32 cellular contexts compared by ENCODE assay signal in the genomic region with DNA sequence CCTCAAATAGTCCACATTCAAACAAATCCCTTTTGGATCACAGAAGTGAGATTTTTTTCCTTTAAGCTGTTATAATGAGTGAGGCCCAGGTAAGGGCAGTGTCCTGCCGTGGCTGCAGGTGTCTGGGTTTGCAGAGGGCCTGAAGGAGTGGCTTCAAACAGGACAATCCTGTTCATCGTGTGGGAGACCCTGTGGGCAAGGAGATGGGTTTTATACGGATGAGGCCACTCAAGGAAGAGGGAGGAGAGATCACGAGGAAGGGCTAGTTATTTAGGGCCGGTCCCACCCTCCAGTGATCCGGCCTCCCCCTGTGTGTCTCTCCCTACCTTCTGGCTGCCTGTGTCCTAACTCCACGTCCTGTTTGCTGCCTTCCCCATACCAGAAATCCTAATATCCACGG. TPM values are rescaled to one million over a fixed set of nuclear protein-coding genes. Genes with fewer than 3 reads are reported as not detected.
DNase-seq lines count a peak whose midpoint lies in the region; ATAC-seq, FAIRE-seq and TF ChIP-seq lines count a peak whose summit lies in the region.
"Had no signal": no experiment of that assay in that cellular context is flagged by ENCODE, and none has a peak within 500 bp of the region (broad histone marks: within the 10 kb centered on the region; RNA-seq: fewer than 3 reads in every experiment).

No MANE protein-coding gene starts in this region.

- no peak overlapping the region for H3K4me3 Mint-ChIP-seq in stimulated activated memory B cell treated with anti-CD40 and anti-IgM and Interleukin-4, amounts not matched to agents 10 μg/mL and 1 μg/mL and 100 μg/mL, for 72 hours
- H3K4me3 Mint-ChIP-seq: activated CD4-positive, alpha-beta memory T cell treated with anti-CD3 and anti-CD28 coated beads for 36 hours; activated naive CD4-positive, alpha-beta T cell treated with anti-CD3 and anti-CD28 coated beads for 36 hours; activated T-helper 1 cell treated with anti-CD3 and anti-CD28 coated beads, Interleukin-12 subunit alpha, Interleukin-12 subunit beta, Interleukin-2, Interleukin-4 antibody, amounts not matched to agents 30 ng/mL and 10 ng/mL and 1 ng/mL, durations not matched to agents 14 hours and 24 hours and 36 hours; CD4-positive, alpha-beta T cell; HFFc6; immature natural killer cell; T-helper 1 cell treated with Interleukin-12 subunit alpha and Interleukin-12 subunit beta and Interleukin-4 antibody, amounts not matched to agents 30 μg/mL and 1 μg/mL, for 36 hours had no signal

- no peaks in the 10 kb centered on the region for H3K9me3 ChIP-seq in left ventricle myocardium inferior (replicated peaks)
- no peaks in the 10 kb centered on the region for H3K9me3 ChIP-seq in mucosa of rectum (ENCODE audit: control insufficient read depth in 2 of 2, low read length in 2 of 2)
- no peaks in the 10 kb centered on the region for H3K9me3 ChIP-seq in vagina
- H3K9me3 ChIP-seq: adrenal gland, body of pancreas, neutrophil, stomach, tibial nerve had no signal

- no peak overlapping the region for H3K27ac Mint-ChIP-seq in stimulated activated memory B cell treated with anti-CD40 and anti-IgM and Interleukin-4, amounts not matched to agents 10 μg/mL and 1 μg/mL and 100 μg/mL, for 72 hours
- H3K27ac Mint-ChIP-seq: activated CD4-positive, alpha-beta memory T cell treated with anti-CD3 and anti-CD28 coated beads for 36 hours; activated naive CD4-positive, alpha-beta T cell treated with anti-CD3 and anti-CD28 coated beads for 36 hours; activated T-helper 1 cell treated with anti-CD3 and anti-CD28 coated beads, Interleukin-12 subunit alpha, Interleukin-12 subunit beta, Interleukin-2, Interleukin-4 antibody, amounts not matched to agents 30 ng/mL and 10 ng/mL and 1 ng/mL, durations not matched to agents 14 hours and 24 hours and 36 hours; CD4-positive, alpha-beta T cell; HFFc6; immature natural killer cell; T-helper 1 cell treated with Interleukin-12 subunit alpha and Interleukin-12 subunit beta and Interleukin-4 antibody, amounts not matched to agents 30 μg/mL and 1 μg/mL, for 36 hours had no signal

- no peaks in the 10 kb centered on the region for H3K36me3 Mint-ChIP-seq in stimulated activated memory B cell treated with anti-CD40 and anti-IgM and Interleukin-4, amounts not matched to agents 10 μg/mL and 1 μg/mL and 100 μg/mL, for 72 hours
- H3K36me3 Mint-ChIP-seq: activated CD4-positive, alpha-beta memory T cell treated with anti-CD3 and anti-CD28 coated beads for 36 hours; immature natural killer cell had no signal

- no peaks in the 10 kb centered on the region for H3K27me3 ChIP-seq in left ventricle myocardium inferior (ENCODE audit: low read depth)
- no peaks in the 10 kb centered on the region for H3K27me3 ChIP-seq in mucosa of rectum (ENCODE audit: control insufficient read depth in 2 of 2, insufficient read depth in 2 of 2, low read length in 2 of 2)
- H3K27me3 ChIP-seq in vagina, result no peaks in the 10 kb centered on the region
- H3K27me3 ChIP-seq: adrenal gland, body of pancreas, foreskin keratinocyte, neutrophil, stomach, tibial nerve had no signal

- peak overlapping the region; percentile 93 for H3K27ac ChIP-seq in left ventricle myocardium inferior (replicated peaks)
- H3K27ac ChIP-seq in mucosa of rectum (ENCODE audit: low read depth in 2 of 2, low read length in 2 of 2), result peak overlapping the region; percentile 88 to 92
- peak overlapping the region; percentile 31 for H3K27ac ChIP-seq in vagina
- H3K27ac ChIP-seq: foreskin keratinocyte, GM23248, neutrophil, stomach, tibial nerve had no signal

- TF ChIP-seq CTCF in left ventricle myocardium inferior (IDR thresholded peaks at IDR 0.05; ENCODE audit: borderline replicate concordance) (no peak), vagina (IDR thresholded peaks at IDR 0.05) (no peak)

- H3K9ac ChIP-seq in mucosa of rectum (ENCODE audit: low read depth in 1 of 2, low read length in 2 of 2), result peak overlapping the region in 1 of 2 donors; percentile 62
- H3K9ac ChIP-seq: GM23248 had no signal

- no peak for DNase-seq in Right ventricle myocardium inferior (ENCODE audit: missing footprints)
- DNase-seq in cardiac septum (ENCODE audit: low spot score), result no peak
- no peak for DNase-seq in left ventricle myocardium inferior
- DNase-seq in vagina (ENCODE audit: extremely low spot score in 2 of 2), result no peak
- DNase-seq in NCI-H1930 (lab: John Stamatoyannopoulos, UW), result no peak
- DNase-seq in GM19239 (ENCODE audit: insufficient read length, low spot score), result no peak
- DNase-seq: activated CD4-positive, alpha-beta memory T cell treated with anti-CD3 and anti-CD28 coated beads for 36 hours; activated CD8-positive, alpha-beta memory T cell treated with anti-CD3 and anti-CD28 coated beads, Interleukin-2, amount 50 U/mL, for 4 hours; activated naive CD4-positive, alpha-beta T cell treated with anti-CD3 and anti-CD28 coated beads for 36 hours; CD4-positive, alpha-beta T cell; effector CD8-positive, alpha-beta T cell; foreskin keratinocyte; GM23248; HFFc6; immature natural killer cell; IMR-90; NCI-H1092; NCI-H1694 treated with DMSO at 0.1 percent for 48 hours; NCI-H524 had no signal

- ATAC-seq in Right ventricle myocardium inferior, result peak; percentile 20
- ATAC-seq in stimulated activated memory B cell treated with anti-CD40 and anti-IgM and Interleukin-4, amounts not matched to agents 10 μg/mL and 1 μg/mL and 100 μg/mL, for 72 hours, result no peak
- ATAC-seq: activated CD4-positive, CD25-positive, alpha-beta regulatory T cell treated with anti-CD3 and anti-CD28 coated beads, Interleukin-2, amount 50 U/mL, for 24 hours; body of pancreas had no signal

- H3K4me1 ChIP-seq in left ventricle myocardium inferior (peaks cover 75% of the 10 kb centered on the region), mucosa of rectum (ENCODE audit: control insufficient read depth in 2 of 2, insufficient read depth in 2 of 2, low read length in 2 of 2) (peaks cover 31 to 35% of the 10 kb centered on the region in 2 donors), vagina (no peaks in the 10 kb centered on the region)
- H3K4me1 ChIP-seq: adrenal gland, foreskin keratinocyte, tibial nerve had no signal

- H3K36me3 ChIP-seq in left ventricle myocardium inferior (no peaks in the 10 kb centered on the region), mucosa of rectum (ENCODE audit: control insufficient read depth in 2 of 2, insufficient read depth in 2 of 2, low read length in 2 of 2) (no peaks in the 10 kb centered on the region), vagina (no peaks in the 10 kb centered on the region)
- H3K36me3 ChIP-seq: adrenal gland, neutrophil, stomach, tibial nerve had no signal

- intact Hi-C loops in Right ventricle myocardium inferior (cut with DNase I), result loop anchor here (1.0 to 5.0 kb wide), 2 partner anchors 31 to 61 kb away; no protein-coding TSS in a partner anchor
- intact Hi-C loops in cardiac septum (cut with DNase I), result loop anchor here (5.0 kb wide), 1 partner anchor 34 kb away; the partner anchor contains the start of gene PPP1R14C
- intact Hi-C loops in left ventricle myocardium inferior (cut with micrococcal nuclease), result no loop called here
- intact Hi-C loops in vagina (cut with DNase I), result no loop called here

- peaks cover 10% of the 10 kb centered on the region for H3K4me1 Mint-ChIP-seq in stimulated activated memory B cell treated with anti-CD40 and anti-IgM and Interleukin-4, amounts not matched to agents 10 μg/mL and 1 μg/mL and 100 μg/mL, for 72 hours

- no peaks in the 10 kb centered on the region for H3K27me3 Mint-ChIP-seq in stimulated activated memory B cell treated with anti-CD40 and anti-IgM and Interleukin-4, amounts not matched to agents 10 μg/mL and 1 μg/mL and 100 μg/mL, for 72 hours

- no peak for FAIRE-seq in GM19239 (lab: Jason Lieb, UNC)
- FAIRE-seq: A204.1, colon had no signal

- H3K4me3 ChIP-seq in left ventricle myocardium inferior (peak overlapping the region; percentile 52), mucosa of rectum (ENCODE audit: low read length in 2 of 2) (no peak overlapping the region), vagina (no peak overlapping the region)
- H3K4me3 ChIP-seq: adrenal gland, body of pancreas, GM23248, stomach, tibial nerve had no signal

- TF ChIP-seq POLR2A in vagina (IDR thresholded peaks at IDR 0.05), result no peak

- H3K9me3 Mint-ChIP-seq in stimulated activated memory B cell treated with anti-CD40 and anti-IgM and Interleukin-4, amounts not matched to agents 10 μg/mL and 1 μg/mL and 100 μg/mL, for 72 hours, result no peaks in the 10 kb centered on the region
- H3K9me3 Mint-ChIP-seq: activated CD4-positive, alpha-beta memory T cell treated with anti-CD3 and anti-CD28 coated beads for 36 hours; activated naive CD4-positive, alpha-beta T cell treated with anti-CD3 and anti-CD28 coated beads for 36 hours; activated T-helper 1 cell treated with anti-CD3 and anti-CD28 coated beads, Interleukin-12 subunit alpha, Interleukin-12 subunit beta, Interleukin-2, Interleukin-4 antibody, amounts not matched to agents 30 ng/mL and 10 ng/mL and 1 ng/mL, durations not matched to agents 14 hours and 24 hours and 36 hours; CD4-positive, alpha-beta T cell; HFFc6; immature natural killer cell; T-helper 1 cell treated with Interleukin-12 subunit alpha and Interleukin-12 subunit beta and Interleukin-4 antibody, amounts not matched to agents 30 μg/mL and 1 μg/mL, for 36 hours had no signal

RNA-seq across cellular contexts. Expression of gene PPP1R14C, which starts 33.8 kb away (rescaled TPM):
- total RNA-seq in Right ventricle myocardium inferior (129 TPM), cardiac septum (91.5 TPM), left ventricle myocardium inferior (116 TPM), vagina (23.8 TPM)
- total RNA-seq: activated naive CD4-positive, alpha-beta T cell treated with anti-CD3 and anti-CD28 coated beads for 36 hours; activated T-helper 1 cell treated with anti-CD3 and anti-CD28 coated beads, Interleukin-12 subunit alpha, Interleukin-12 subunit beta, Interleukin-2, Interleukin-4 antibody, amounts not matched to agents 30 ng/mL and 10 ng/mL and 1 ng/mL, durations not matched to agents 14 hours and 24 hours and 36 hours; CD4-positive, alpha-beta T cell; IMR-90; pulmonary artery endothelial cell had no signal

Comparison
In these comparisons a context has a peak if more than half of its experiments do, and no peak if none do; other contexts are left out.
1. intact Hi-C loops: an anchor here in Right ventricle myocardium inferior (1.0 to 5.0 kb wide) and cardiac septum (5.0 kb wide); none called in left ventricle myocardium inferior and vagina.
2. H3K27ac ChIP-seq: peak in every context shown above with its lines; median percentile 93 in left ventricle myocardium inferior; 90 in mucosa of rectum; 31 in vagina.